14 cellular contexts compared by ENCODE assay signal in the genomic region with DNA sequence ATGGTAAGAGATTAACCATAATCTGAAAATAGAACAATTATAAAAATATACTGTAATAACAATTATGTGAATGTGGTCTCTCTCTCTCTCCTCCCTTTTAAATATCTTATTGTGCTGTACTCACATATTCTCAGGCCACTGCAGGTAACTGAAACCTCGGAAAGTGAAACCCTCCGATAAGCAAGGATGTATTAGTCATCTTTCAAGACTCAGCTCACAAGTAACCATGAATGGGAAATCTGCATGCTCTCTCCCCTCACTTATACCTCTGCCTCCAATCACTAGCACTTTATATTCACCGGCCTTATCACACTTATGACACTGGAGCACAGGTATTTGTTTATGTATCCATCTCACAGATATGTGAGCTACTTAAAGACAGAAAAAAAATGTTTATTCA.
A peak's percentile ranks its signal among the peaks of the same experiment; 100 is the strongest.
DNase-seq lines count a peak whose midpoint lies in the region; ATAC-seq and TF ChIP-seq lines count a peak whose summit lies in the region.
"Had no signal": no experiment of that assay in that cellular context is flagged by ENCODE, and none has a peak within 500 bp of the region (broad histone marks: within the 10 kb centered on the region; RNA-seq: fewer than 3 reads in every experiment).

No MANE protein-coding gene starts in this region.

- DNase-seq in activated naive CD8-positive, alpha-beta T cell treated with anti-CD3 and anti-CD28 coated beads, Interleukin-2, amount 10 ng/mL, durations not matched to agents 7 days and 5 days = no peak
- no peak for DNase-seq in activated naive CD8-positive, alpha-beta T cell treated with anti-CD3 and anti-CD28 coated beads for 36 hours
- peak; percentile 2 for DNase-seq in M059J (ENCODE audit: low read depth)
- DNase-seq in stimulated activated naive CD8-positive, alpha-beta T cell treated with anti-CD3 and anti-CD28 coated beads, Interleukin-15, Interleukin-2, amounts not matched to agents 100 U/mL and 50 U/mL, for 24 hours = no peak
- no peak for DNase-seq in GM13977 (ENCODE audit: low spot score)
- no peak for DNase-seq in stimulated activated CD4-positive, alpha-beta T cell treated with anti-CD3 and anti-CD28 coated beads, Interleukin-4, amount 100 ng/mL, for 1 hour
- no peak for DNase-seq in Right ventricle myocardium inferior (ENCODE audit: missing footprints)
- DNase-seq: activated CD4-positive, alpha-beta T cell treated with anti-CD3 and anti-CD28 coated beads for 4 hours; activated naive CD4-positive, alpha-beta T cell treated with anti-CD3 and anti-CD28 coated beads for 36 hours; DMS153; left colon; NCI-H524 had no signal

- no peaks in the 10 kb centered on the region for H3K36me3 Mint-ChIP-seq in activated naive CD8-positive, alpha-beta T cell treated with anti-CD3 and anti-CD28 coated beads, Interleukin-2, amount 10 ng/mL, durations not matched to agents 7 days and 5 days
- no peaks in the 10 kb centered on the region for H3K36me3 Mint-ChIP-seq in activated naive CD8-positive, alpha-beta T cell treated with anti-CD3 and anti-CD28 coated beads for 36 hours

- no peaks in the 10 kb centered on the region for H3K9me3 Mint-ChIP-seq in activated naive CD8-positive, alpha-beta T cell treated with anti-CD3 and anti-CD28 coated beads, Interleukin-2, amount 10 ng/mL, durations not matched to agents 7 days and 5 days
- H3K9me3 Mint-ChIP-seq in activated naive CD8-positive, alpha-beta T cell treated with anti-CD3 and anti-CD28 coated beads for 36 hours = no peaks in the 10 kb centered on the region
- H3K9me3 Mint-ChIP-seq: activated naive CD4-positive, alpha-beta T cell treated with anti-CD3 and anti-CD28 coated beads for 36 hours; neural crest cell had no signal

- intact Hi-C loops in Right ventricle myocardium inferior (cut with DNase I) = loop anchor here (2.0 kb wide), 1 partner anchor 112 kb away; no protein-coding TSS in a partner anchor

- POLR2A ChIA-PET in activated naive CD8-positive, alpha-beta T cell treated with anti-CD3 and anti-CD28 coated beads, Interleukin-2, amount 10 ng/mL, durations not matched to agents 7 days and 5 days (lab: Charles Lee) = interaction anchor here (0.6 kb wide), 1 partner anchor 55 kb away, joined by 3 read pairs; no protein-coding TSS in a partner anchor

- H3K4me3 Mint-ChIP-seq in activated naive CD8-positive, alpha-beta T cell treated with anti-CD3 and anti-CD28 coated beads, Interleukin-2, amount 10 ng/mL, durations not matched to agents 7 days and 5 days = no peak overlapping the region
- H3K4me3 Mint-ChIP-seq in activated naive CD8-positive, alpha-beta T cell treated with anti-CD3 and anti-CD28 coated beads for 36 hours = no peak overlapping the region
- H3K4me3 Mint-ChIP-seq: activated naive CD4-positive, alpha-beta T cell treated with anti-CD3 and anti-CD28 coated beads for 36 hours; neural crest cell had no signal

- peaks cover 3% of the 10 kb centered on the region for H3K27me3 Mint-ChIP-seq in activated naive CD8-positive, alpha-beta T cell treated with anti-CD3 and anti-CD28 coated beads, Interleukin-2, amount 10 ng/mL, durations not matched to agents 7 days and 5 days
- peaks cover 2% of the 10 kb centered on the region for H3K27me3 Mint-ChIP-seq in activated naive CD8-positive, alpha-beta T cell treated with anti-CD3 and anti-CD28 coated beads for 36 hours

- H3K4me1 Mint-ChIP-seq in activated naive CD8-positive, alpha-beta T cell treated with anti-CD3 and anti-CD28 coated beads, Interleukin-2, amount 10 ng/mL, durations not matched to agents 7 days and 5 days = peaks cover 6% of the 10 kb centered on the region
- peaks cover 4% of the 10 kb centered on the region for H3K4me1 Mint-ChIP-seq in activated naive CD8-positive, alpha-beta T cell treated with anti-CD3 and anti-CD28 coated beads for 36 hours
- H3K4me1 Mint-ChIP-seq: neural crest cell had no signal

- ATAC-seq in activated naive CD8-positive, alpha-beta T cell treated with anti-CD3 and anti-CD28 coated beads, Interleukin-2, amount 10 ng/mL, durations not matched to agents 7 days and 5 days (ENCODE audit: low read depth) = peak; percentile 82
- ATAC-seq in HG02610 (IDR thresholded peaks at IDR 0.05; ENCODE audit: unreplicated experiment) (peak; percentile 93), Right ventricle myocardium inferior (no peak)
- peak; percentile 85 for ATAC-seq in stimulated activated naive CD8-positive, alpha-beta T cell treated with anti-CD3 and anti-CD28 coated beads, Interleukin-15, Interleukin-2, amounts not matched to agents 100 U/mL and 50 U/mL, for 24 hours
- ATAC-seq: left colon had no signal

- in situ Hi-C loops in GM13977 (cut with MboI; ENCODE audit: low pct_unique_long_range_greater_than_20kb, low sequenced_read_pairs, unreplicated experiment) = no loop called here

- no peak overlapping the region for H3K27ac Mint-ChIP-seq in activated naive CD8-positive, alpha-beta T cell treated with anti-CD3 and anti-CD28 coated beads, Interleukin-2, amount 10 ng/mL, durations not matched to agents 7 days and 5 days
- no peak overlapping the region for H3K27ac Mint-ChIP-seq in activated naive CD8-positive, alpha-beta T cell treated with anti-CD3 and anti-CD28 coated beads for 36 hours
- H3K27ac Mint-ChIP-seq: activated naive CD4-positive, alpha-beta T cell treated with anti-CD3 and anti-CD28 coated beads for 36 hours had no signal

- no peak for TF ChIP-seq CTCF in GM13977 (IDR thresholded peaks at IDR 0.05; ENCODE audit: extremely low read depth, insufficient read depth, missing control alignments)
